8 cellular contexts compared by ENCODE assay signal in the genomic region with DNA sequence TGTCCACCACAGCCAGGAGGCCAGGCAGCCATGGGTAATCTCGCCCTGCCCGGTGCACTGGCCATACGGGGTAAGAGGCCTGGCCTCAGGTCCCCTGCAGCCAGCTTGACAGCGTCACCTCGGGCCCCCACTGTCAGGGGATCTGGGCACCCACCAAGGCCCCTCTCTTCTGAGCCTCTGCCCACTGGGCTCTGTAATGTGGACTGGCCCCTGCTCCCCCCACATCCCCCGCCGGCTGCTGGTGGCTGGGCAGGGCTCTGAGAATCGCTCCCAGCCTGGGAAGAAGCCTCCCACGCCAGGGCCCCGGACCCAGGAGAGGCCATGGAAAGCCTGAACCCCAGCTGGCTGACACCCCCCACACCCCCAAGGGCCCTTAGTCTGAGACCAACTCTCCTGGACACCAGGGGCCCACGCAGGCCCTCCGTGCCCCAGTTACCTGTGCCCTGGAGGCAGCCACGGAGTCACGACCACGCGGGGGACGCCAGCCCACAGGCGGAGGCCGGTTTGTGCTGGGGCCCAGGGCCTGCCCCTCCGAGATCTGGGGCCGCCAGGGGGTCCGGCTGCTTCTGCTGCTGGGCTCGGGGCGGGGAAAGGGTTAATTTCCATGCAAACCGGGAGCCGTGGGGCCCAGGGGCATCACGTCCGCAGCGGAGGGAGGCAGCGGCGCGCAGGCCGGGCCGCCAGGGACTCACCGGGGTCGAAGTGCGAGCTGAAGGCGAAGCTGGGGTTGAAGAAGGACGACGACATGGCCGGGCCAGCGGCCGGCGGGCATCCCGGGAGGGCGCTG. TPM values are rescaled to one million over a fixed set of nuclear protein-coding genes. Genes with fewer than 3 reads are reported as not detected.
DNase-seq lines count a peak whose midpoint lies in the region; ATAC-seq, FAIRE-seq and TF ChIP-seq lines count a peak whose summit lies in the region.

PVALEF (plus strand) TSS at position 262 of the 787 bp plus-strand sequence. CDS start 15,720 bp downstream, outside the sequence.

- TF ChIP-seq CTCF in body of pancreas (IDR thresholded peaks at IDR 0.05) (peak in 1 of 7 experiments; percentile 8), left lung (IDR thresholded peaks at IDR 0.05) (no peak)

- H3K36me3 ChIP-seq in body of pancreas (replicated peaks in 1 of 2; ENCODE audit: insufficient read depth in 1 of 2, low read depth in 2 of 2) (no peaks in the 10 kb centered on the region), left lung (no peaks in the 10 kb centered on the region), stomach smooth muscle (ENCODE audit: control insufficient read depth in 2 of 2, insufficient read depth in 2 of 2, low read length in 2 of 2) (no peaks in the 10 kb centered on the region)

- intact Hi-C loops in body of pancreas (cut with DNase I) (no loop called here), left lung (cut with DNase I) (no loop called here)

- H3K27ac ChIP-seq in body of pancreas, result peak within 1 kb of the TSS; percentile 82 to 92 (median 86)
- H3K27ac ChIP-seq in left lung, result no peak within 1 kb of the TSS
- peak within 1 kb of the TSS; percentile 41 for H3K27ac ChIP-seq in stomach smooth muscle (ENCODE audit: low read length)

- H3K9ac ChIP-seq in stomach smooth muscle (ENCODE audit: low read length in 2 of 2), result peak within 1 kb of the TSS; percentile 9 to 64

- peak; percentile 9 to 59 (median 56) for TF ChIP-seq POLR2A in body of pancreas (IDR thresholded peaks at IDR 0.05)

- DNase-seq in HTR-8/SVneo (ENCODE audit: insufficient read length, low spot score), result peak; percentile 44
- peak; percentile 33 to 54 (median 48) for DNase-seq in body of pancreas
- DNase-seq in left lung, result peak in 1 of 2 donors; percentile 82
- no peak for DNase-seq in NCI-H1105 treated with DMSO at 0.1 percent for 48 hours (lab: John Stamatoyannopoulos, UW)
- no peak for DNase-seq in SKM-1 (lab: John Stamatoyannopoulos, UW; ENCODE audit: unreplicated experiment)
- DNase-seq in AG08395 (ENCODE audit: low spot score), result no peak
- DNase-seq in activated CD4-positive, alpha-beta T cell treated with anti-CD3 and anti-CD28 coated beads, Interleukin-2, amount 50 U/mL, for 4 hours, result no peak

- H3K4me3 ChIP-seq in body of pancreas, result peak within 1 kb of the TSS; percentile 26 to 28
- peak within 1 kb of the TSS in 1 of 2 donors; percentile 9 for H3K4me3 ChIP-seq in left lung
- H3K4me3 ChIP-seq in stomach smooth muscle (ENCODE audit: low read length in 2 of 2), result peak within 1 kb of the TSS in 1 of 2 donors; percentile 75

- no peak for FAIRE-seq in HTR-8/SVneo (lab: Jason Lieb, UNC)

- H3K4me1 ChIP-seq in body of pancreas (peaks cover 57% of the 10 kb centered on the region), left lung (peaks cover 0 to 15% of the 10 kb centered on the region in 2 donors), stomach smooth muscle (ENCODE audit: control insufficient read depth, insufficient read depth, low read length) (peaks cover 18% of the 10 kb centered on the region)

- H3K27me3 ChIP-seq in body of pancreas (no peaks in the 10 kb centered on the region), left lung (peaks cover 18 to 53% of the 10 kb centered on the region in 2 donors), stomach smooth muscle (ENCODE audit: control insufficient read depth in 1 of 2, insufficient read depth in 2 of 2, low read length in 2 of 2) (peaks cover 3% of the 10 kb centered on the region in 2 donors)

- 4 to 47% methylated on average over 6 to 36 of the region's 46 CpGs for WGBS in body of pancreas, 2 donors

- H3K9me3 ChIP-seq in body of pancreas (no peaks in the 10 kb centered on the region), left lung (no peaks in the 10 kb centered on the region), stomach smooth muscle (ENCODE audit: control insufficient read depth in 2 of 2, low read length in 2 of 2) (no peaks in the 10 kb centered on the region)

- peak; percentile 42 for ATAC-seq in body of pancreas
- peak; percentile 14 for ATAC-seq in left lung

RNA-seq across cellular contexts. Expression of gene PVALEF, which starts in this region (rescaled TPM):
- total RNA-seq in body of pancreas (not detected), left lung (not detected)

Comparison
In these comparisons a context has a peak if more than half of its experiments do, and no peak if none do; other contexts are left out.
1. Peak in DNase-seq, ATAC-seq, H3K4me3 ChIP-seq and H3K27ac ChIP-seq in body of pancreas; RNA of the gene not detected or under 1 TPM.
2. Peak in ATAC-seq in left lung; RNA of the gene not detected or under 1 TPM.